ENCODE assay signal across 8 cellular contexts in the genomic region with DNA sequence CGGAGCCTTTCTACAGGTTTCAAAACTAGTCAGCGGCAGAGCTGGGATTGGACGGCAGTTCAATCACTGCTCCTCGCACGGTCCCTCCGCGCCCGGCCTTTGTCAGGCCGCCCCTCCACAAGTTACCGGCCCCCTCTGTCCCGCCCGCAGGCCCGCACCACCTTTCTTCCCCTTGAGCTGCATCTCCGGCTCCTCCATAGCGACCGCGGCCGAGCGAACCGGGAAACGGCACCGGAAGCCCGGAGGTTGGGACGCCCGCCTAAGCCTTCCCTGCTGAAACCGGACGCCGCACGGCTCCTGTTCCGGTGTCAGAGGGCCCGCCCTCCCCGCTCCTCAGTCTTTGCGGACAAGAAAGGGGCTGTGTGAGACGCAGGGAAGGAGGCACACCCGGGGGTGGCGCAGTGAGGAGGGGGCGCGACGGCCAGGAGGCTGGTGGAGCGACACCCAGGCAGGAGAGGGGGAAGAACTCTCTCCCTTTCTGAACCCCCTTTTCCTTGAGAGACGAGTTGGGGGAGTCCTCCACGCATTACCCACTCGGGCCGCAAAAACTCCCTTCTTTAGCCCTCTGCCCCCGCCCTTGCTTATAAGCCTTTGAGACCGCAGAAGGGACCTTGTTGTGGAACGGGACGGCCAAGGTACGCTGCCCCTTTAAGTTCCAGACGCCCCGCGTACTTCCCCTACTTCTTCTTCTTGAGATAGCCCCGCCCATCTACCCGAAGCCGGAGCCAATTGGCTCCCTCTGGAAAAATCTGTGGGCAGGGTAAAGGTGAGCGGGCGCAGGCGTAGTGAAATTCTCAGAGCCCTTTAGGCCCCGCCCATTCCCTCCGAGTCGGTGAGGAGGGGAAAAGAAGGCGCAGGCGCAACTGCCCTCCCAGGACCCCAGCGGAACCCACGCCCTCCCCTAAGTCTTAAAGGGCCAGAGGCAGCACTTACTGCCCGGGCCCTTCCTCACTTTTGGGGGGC. TPM values are rescaled to one million over a fixed set of nuclear protein-coding genes. Genes with fewer than 3 reads are reported as not detected.
DNase-seq lines count a peak whose midpoint lies in the region; ATAC-seq and TF ChIP-seq lines count a peak whose summit lies in the region.

A gene (minus strand): TSS at position 233 of the 963 bp plus-strand sequence. CDS start 35 bp downstream, at position 198.
A gene with protein sequence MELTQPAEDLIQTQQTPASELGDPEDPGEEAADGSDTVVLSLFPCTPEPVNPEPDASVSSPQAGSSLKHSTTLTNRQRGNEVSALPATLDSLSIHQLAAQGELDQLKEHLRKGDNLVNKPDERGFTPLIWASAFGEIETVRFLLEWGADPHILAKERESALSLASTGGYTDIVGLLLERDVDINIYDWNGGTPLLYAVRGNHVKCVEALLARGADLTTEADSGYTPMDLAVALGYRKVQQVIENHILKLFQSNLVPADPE (plus strand): TSS at position 339 of the 963 bp plus-strand sequence. CDS start 1,689 bp downstream, outside the sequence.

- peaks cover 11% of the 10 kb centered on the region for H3K4me1 Mint-ChIP-seq in activated T-helper 17 cell treated with anti-CD3 and anti-CD28 coated beads, Interleukin-2, amount 50 U/mL, for 72 hours
- peaks cover 39 to 66% (median 46%) of the 10 kb centered on the region in 3 donors for H3K4me1 Mint-ChIP-seq in naive B cell
- peaks cover 52% of the 10 kb centered on the region for H3K4me1 Mint-ChIP-seq in stimulated activated memory B cell treated with anti-CD40 and anti-IgM and Interleukin-4, amounts not matched to agents 10 μg/mL and 1 μg/mL and 100 μg/mL, for 72 hours

- H3K36me3 Mint-ChIP-seq in activated T-helper 17 cell treated with anti-CD3 and anti-CD28 coated beads, Interleukin-2, amount 50 U/mL, for 72 hours (ENCODE audit: low read depth): peaks cover 46% of the 10 kb centered on the region
- H3K36me3 Mint-ChIP-seq in naive B cell: no peaks in the 10 kb centered on the region
- peaks cover 29% of the 10 kb centered on the region for H3K36me3 Mint-ChIP-seq in stimulated activated memory B cell treated with anti-CD40 and anti-IgM and Interleukin-4, amounts not matched to agents 10 μg/mL and 1 μg/mL and 100 μg/mL, for 72 hours

- POLR2A ChIA-PET in RWPE1 (lab: Yijun Ruan, JAX; ENCODE audit: low non-redundant PET): interaction anchor here (0.6 to 1.0 kb wide), 4 partner anchors 9 to 125 kb away, joined by 3 to 9 read pairs (median 4); no protein-coding TSS in a partner anchor

- H3K4me3 Mint-ChIP-seq in activated T-helper 17 cell treated with anti-CD3 and anti-CD28 coated beads, Interleukin-2, amount 50 U/mL, for 72 hours: peak within 1 kb of the TSS; percentile 90
- peak within 1 kb of the TSS; percentile 91 to 99 (median 97) for H3K4me3 Mint-ChIP-seq in naive B cell
- peak within 1 kb of the TSS; percentile 89 for H3K4me3 Mint-ChIP-seq in stimulated activated memory B cell treated with anti-CD40 and anti-IgM and Interleukin-4, amounts not matched to agents 10 μg/mL and 1 μg/mL and 100 μg/mL, for 72 hours

- peak within 1 kb of the TSS; percentile 97 for H3K27ac ChIP-seq in RWPE1

- peak; percentile 99 for DNase-seq in Daoy (ENCODE audit: low read depth)
- peak; percentile 93 for DNase-seq in GOT3 (lab: John Stamatoyannopoulos, UW)
- DNase-seq in LNCaP clone FGC (ENCODE audit: low read depth): peak; percentile 97
- DNase-seq in RWPE1 (ENCODE audit: low spot score): peak; percentile 98
- DNase-seq in fibroblast of gingiva (ENCODE audit: low read depth): peak; percentile 98
- peak; percentile 99 for DNase-seq in naive B cell

- ATAC-seq in activated T-helper 17 cell treated with anti-CD3 and anti-CD28 coated beads, Interleukin-2, amount 50 U/mL, for 72 hours (replicated peaks): peak; percentile 93
- peak; percentile 83 to 87 for ATAC-seq in naive B cell (ENCODE audit: low read depth in 2 of 2)
- ATAC-seq in stimulated activated memory B cell treated with anti-CD40 and anti-IgM and Interleukin-4, amounts not matched to agents 10 μg/mL and 1 μg/mL and 100 μg/mL, for 72 hours: peak; percentile 96

- peak within 1 kb of the TSS; percentile 98 for H3K27ac Mint-ChIP-seq in activated T-helper 17 cell treated with anti-CD3 and anti-CD28 coated beads, Interleukin-2, amount 50 U/mL, for 72 hours
- peak within 1 kb of the TSS; percentile 99 to 100 (median 99) for H3K27ac Mint-ChIP-seq in naive B cell
- peak within 1 kb of the TSS; percentile 96 for H3K27ac Mint-ChIP-seq in stimulated activated memory B cell treated with anti-CD40 and anti-IgM and Interleukin-4, amounts not matched to agents 10 μg/mL and 1 μg/mL and 100 μg/mL, for 72 hours

- peak within 1 kb of the TSS; percentile 89 for H3K4me3 ChIP-seq in LNCaP clone FGC (ENCODE audit: low read depth, low read length)

- H3K9me3 Mint-ChIP-seq in activated T-helper 17 cell treated with anti-CD3 and anti-CD28 coated beads, Interleukin-2, amount 50 U/mL, for 72 hours: no peaks in the 10 kb centered on the region
- no peaks in the 10 kb centered on the region for H3K9me3 Mint-ChIP-seq in naive B cell
- H3K9me3 Mint-ChIP-seq in stimulated activated memory B cell treated with anti-CD40 and anti-IgM and Interleukin-4, amounts not matched to agents 10 μg/mL and 1 μg/mL and 100 μg/mL, for 72 hours: no peaks in the 10 kb centered on the region

- CTCF ChIA-PET in RWPE1 (lab: Yijun Ruan, JAX): interaction anchor here (0.6 to 0.7 kb wide), 2 partner anchors 17 to 77 kb away, joined by 3 read pairs; no protein-coding TSS in a partner anchor

- no peaks in the 10 kb centered on the region for H3K27me3 Mint-ChIP-seq in activated T-helper 17 cell treated with anti-CD3 and anti-CD28 coated beads, Interleukin-2, amount 50 U/mL, for 72 hours
- no peaks in the 10 kb centered on the region for H3K27me3 Mint-ChIP-seq in naive B cell
- H3K27me3 Mint-ChIP-seq in stimulated activated memory B cell treated with anti-CD40 and anti-IgM and Interleukin-4, amounts not matched to agents 10 μg/mL and 1 μg/mL and 100 μg/mL, for 72 hours: no peaks in the 10 kb centered on the region

- no peak for TF ChIP-seq CTCF in LNCaP clone FGC (IDR thresholded peaks at IDR 0.05; ENCODE audit: control insufficient read depth, extremely low read depth, insufficient read depth)
- TF ChIP-seq CTCF in RWPE1 (conservative IDR thresholded peaks at IDR 0.05; ENCODE audit: low read depth): no peak

RNA-seq across cellular contexts. Expression of the first gene that starts in this region (rescaled TPM):
- total RNA-seq in Daoy (2014; rRNA removed; shearing (Covaris generic)): 7.8 and 18.7 TPM in 2 replicates
- total RNA-seq in activated T-helper 17 cell treated with anti-CD3 and anti-CD28 coated beads, Interleukin-2, amount 50 U/mL, for 72 hours: 10 to 100 TPM; 14.9 to 28.2 TPM
- polyA plus RNA-seq in naive B cell (ENCODE audit: low read depth in 6 of 6): 10 to 100 TPM; 26.2 to 31.6 (median 28.2) TPM

RNA-seq across cellular contexts. Expression of the second gene that starts in this region (rescaled TPM):
- 87.1 and 109 TPM in 2 replicates for total RNA-seq in Daoy (2014; rRNA removed; shearing (Covaris generic))
- 10 to 100 TPM; 88.9 to 95.8 TPM for total RNA-seq in activated T-helper 17 cell treated with anti-CD3 and anti-CD28 coated beads, Interleukin-2, amount 50 U/mL, for 72 hours
- polyA plus RNA-seq in naive B cell (ENCODE audit: low read depth in 6 of 6): 100 to 1,000 TPM in 1 of 6 donors, 10 to 100 TPM in 5; 74.7 to 141 (median 85.8) TPM

Comparison
In these comparisons a context has a peak if more than half of its experiments do, and no peak if none do; other contexts are left out.
1. Peak in every context shown above with its lines: DNase-seq, ATAC-seq, H3K4me3 ChIP-seq and H3K27ac ChIP-seq.